Comparison of ENCODE assay signal across 9 cellular contexts in genomic region chr7:3092468-3092867, GRCh38. TPM values are rescaled to one million over a fixed set of nuclear protein-coding genes. Genes with fewer than 3 reads are reported as not detected.
DNase-seq lines count a peak whose midpoint lies in the region; ATAC-seq lines count a peak whose summit lies in the region.
"Had no signal": no experiment of that assay in that cellular context is flagged by ENCODE, and none has a peak within 500 bp of the region (broad histone marks: within the 10 kb centered on the region; RNA-seq: fewer than 3 reads in every experiment).

No MANE protein-coding gene starts in this region.

- H3K9ac ChIP-seq in neuronal stem cell (ENCODE audit: low read depth, low read length, poor library complexity) = no peak overlapping the region

- H4K91ac ChIP-seq in neuronal stem cell (ENCODE audit: low read depth, low read length, poor library complexity) = no peak overlapping the region

- H3K36me3 ChIP-seq in neuronal stem cell (replicated peaks in 1 of 2; ENCODE audit: control insufficient read depth in 2 of 2, insufficient read depth in 2 of 2, low read length in 2 of 2) = no peaks in the 10 kb centered on the region

- in situ Hi-C loops in G401 (cut with HindIII; ENCODE audit: low sequenced_read_pairs) = no loop called here

- H2BK120ac ChIP-seq in neuronal stem cell (ENCODE audit: low read depth, low read length) = no peak overlapping the region

- peaks cover 0 to 5% of the 10 kb centered on the region in 2 donors for H3K4me1 ChIP-seq in neuronal stem cell (ENCODE audit: control insufficient read depth in 2 of 2, insufficient read depth in 1 of 2, low read depth in 1 of 2, low read length in 2 of 2)

- DNase-seq in activated CD4-positive, CD25-positive, alpha-beta regulatory T cell treated with anti-CD3 and anti-CD28 coated beads, Interleukin-2, amount 50 U/mL, for 16 hours (ENCODE audit: low read depth, low spot score) = peak; percentile 42
- peak; percentile 55 for DNase-seq in effector CD4-positive, alpha-beta T cell
- DNase-seq in stimulated activated CD8-positive, alpha-beta memory T cell treated with anti-CD3 and anti-CD28 coated beads, Interleukin-15, amount 100 ng/mL, for 1 hour (ENCODE audit: low read depth) = peak; percentile 42
- DNase-seq in NCI-H2081 treated with DMSO at 0.1 percent for 48 hours (lab: John Stamatoyannopoulos, UW) (no peak), G401 (ENCODE audit: low spot score) (no peak), neuronal stem cell (ENCODE audit: low spot score) (no peak)

- H2BK15ac ChIP-seq in neuronal stem cell (ENCODE audit: low read length) = no peak overlapping the region

- H3K4me3 ChIP-seq in neuronal stem cell (ENCODE audit: low read length in 2 of 2) = no peak overlapping the region

- H3K23ac ChIP-seq in neuronal stem cell (ENCODE audit: low read depth, low read length, poor library complexity) = no peak overlapping the region

- no peak overlapping the region for H2BK5ac ChIP-seq in neuronal stem cell (ENCODE audit: low read length)

- no peak overlapping the region for H3K14ac ChIP-seq in neuronal stem cell (ENCODE audit: low read length)

- peaks cover 0 to 2% (median 0%) of the 10 kb centered on the region in 3 experiments for H3K27me3 ChIP-seq in neuronal stem cell (ENCODE audit: control insufficient read depth in 3 of 3, insufficient read depth in 3 of 3, low read depth in 1 of 3, low read length in 3 of 3)

- no peaks in the 10 kb centered on the region for H3K9me3 ChIP-seq in neuronal stem cell (replicated peaks in 1 of 2; ENCODE audit: control insufficient read depth in 2 of 2, insufficient read depth in 1 of 2, low read depth in 1 of 2, low read length in 2 of 2)

- WGBS in neuronal stem cell (ENCODE audit: extremely low coverage in 2 of 2, insufficient read length in 2 of 2, insufficient replicate concordance in 1 of 2), 2 donors = no CpG with 5 or more reads among the region's 6 CpGs

- no peak overlapping the region for H2BK12ac ChIP-seq in neuronal stem cell (ENCODE audit: low read length)

- no peak overlapping the region for H3K4me2 ChIP-seq in neuronal stem cell (ENCODE audit: insufficient read depth, low read length, poor library complexity, severe bottlenecking)

- H3K4ac ChIP-seq in neuronal stem cell (ENCODE audit: low read length) = no peak overlapping the region

- no peak overlapping the region for H2AFZ ChIP-seq in neuronal stem cell (ENCODE audit: low read length)

- ATAC-seq in GM18517 (IDR thresholded peaks at IDR 0.05; ENCODE audit: unreplicated experiment) (peak; percentile 78), HG02973 (IDR thresholded peaks at IDR 0.05; ENCODE audit: unreplicated experiment) (peak; percentile 71)

- no peak overlapping the region for H2AK5ac ChIP-seq in neuronal stem cell (ENCODE audit: low read depth, low read length)

- no peak overlapping the region for H3K27ac ChIP-seq in neuronal stem cell (replicated peaks; ENCODE audit: low read length)

- no peak overlapping the region for H4K8ac ChIP-seq in neuronal stem cell (ENCODE audit: low read depth, low read length)

- no peak overlapping the region for H3K18ac ChIP-seq in neuronal stem cell (ENCODE audit: low read length)

- no peaks in the 10 kb centered on the region for H3K79me1 ChIP-seq in neuronal stem cell (ENCODE audit: low read depth, low read length)

RNA-seq across cellular contexts. Expression of gene CARD11, which starts 48.8 kb away (rescaled TPM):
- total RNA-seq in G401 (2014; rRNA removed; shearing (Covaris generic)) = 0.12 TPM in 1 of 2 replicates, not detected in the other
- 0.59 TPM for polyA plus RNA-seq in neuronal stem cell (2013, experiment 1 of 2)
- 0.60 TPM for polyA plus RNA-seq in neuronal stem cell (2013, experiment 2 of 2)
- total RNA-seq: fibroblast of lung had no signal

Comparison
In these comparisons a context has a peak if more than half of its experiments do, and no peak if none do; other contexts are left out.
1. DNase-seq: peak in activated CD4-positive, CD25-positive, alpha-beta regulatory T cell treated with anti-CD3 and anti-CD28 coated beads, Interleukin-2, amount 50 U/mL, for 16 hours (single experiment), effector CD4-positive, alpha-beta T cell (single experiment) and stimulated activated CD8-positive, alpha-beta memory T cell treated with anti-CD3 and anti-CD28 coated beads, Interleukin-15, amount 100 ng/mL, for 1 hour (single experiment); none in NCI-H2081 treated with DMSO at 0.1 percent for 48 hours (single experiment), G401 (single experiment) and neuronal stem cell (single experiment).